Comparison of ENCODE assay signal across 12 cellular contexts in genomic region chr1:156870734-156871133, GRCh38. TPM values are rescaled to one million over a fixed set of nuclear protein-coding genes. Genes with fewer than 3 reads are reported as not detected.
DNase-seq lines count a peak whose midpoint lies in the region; ATAC-seq and TF ChIP-seq lines count a peak whose summit lies in the region.
"Had no signal": no experiment of that assay in that cellular context is flagged by ENCODE, and none has a peak within 500 bp of the region (broad histone marks: within the 10 kb centered on the region; RNA-seq: fewer than 3 reads in every experiment).

No MANE protein-coding gene starts in this region.

- H3K4me3 ChIP-seq in SJSA1, result peak overlapping the region; percentile 21

- peaks cover 37% of the 10 kb centered on the region for H3K4me1 Mint-ChIP-seq in stimulated activated naive CD8-positive, alpha-beta T cell treated with anti-CD3 and anti-CD28 coated beads, Interleukin-15, amount 100 ng/mL, for 72 hours
- peaks cover 11% of the 10 kb centered on the region for H3K4me1 Mint-ChIP-seq in WTC11

- CTCF ChIA-PET in WTC11 (lab: Charles Lee), result interaction anchor here (1.1 to 2.9 kb wide), 2 partner anchors 11 to 32 kb away, joined by 4 to 20 read pairs; partner anchors contain the start of genes INSRR and NTRK1

- no peaks in the 10 kb centered on the region for H3K36me3 Mint-ChIP-seq in WTC11

- peak; percentile 29 for ATAC-seq in stimulated activated naive CD8-positive, alpha-beta T cell treated with anti-CD3 and anti-CD28 coated beads, Interleukin-15, Interleukin-2, amounts not matched to agents 100 U/mL and 50 U/mL, for 24 hours
- no peak for ATAC-seq in stimulated activated naive CD8-positive, alpha-beta T cell treated with anti-CD3 and anti-CD28 coated beads, Interleukin-15, amount 100 ng/mL, for 72 hours
- ATAC-seq in GM18907 (IDR thresholded peaks at IDR 0.05; ENCODE audit: unreplicated experiment) (no peak), WTC11 (no peak)
- ATAC-seq: left ventricle myocardium superior, right cardiac atrium had no signal

- H3K27ac ChIP-seq in SJSA1, result no peak overlapping the region

- no peak for DNase-seq in stimulated activated naive CD8-positive, alpha-beta T cell treated with anti-CD3 and anti-CD28 coated beads, Interleukin-15, Interleukin-2, amounts not matched to agents 100 U/mL and 50 U/mL, for 24 hours
- DNase-seq in stimulated activated naive CD8-positive, alpha-beta T cell treated with anti-CD3 and anti-CD28 coated beads, Interleukin-15, amount 100 ng/mL, for 72 hours, result no peak
- DNase-seq in SJSA1 (ENCODE audit: low read depth in 1 of 2, low spot score in 2 of 2) (peak in 1 of 2 experiments; percentile 57), fibroblast of gingiva (ENCODE audit: low read depth) (peak; percentile 85), HUDEP-2 (lab: John Stamatoyannopoulos, UW; ENCODE audit: unreplicated experiment in 76 of 76) (no peak), activated gamma-delta T cell (lab: John Stamatoyannopoulos, UW) (no peak), WTC11 (ENCODE audit: low spot score) (no peak)
- DNase-seq: Calu3, left ventricle myocardium superior, OCI-M1, right cardiac atrium had no signal

- no peaks in the 10 kb centered on the region for H3K9me3 Mint-ChIP-seq in stimulated activated naive CD8-positive, alpha-beta T cell treated with anti-CD3 and anti-CD28 coated beads, Interleukin-15, amount 100 ng/mL, for 72 hours
- H3K9me3 Mint-ChIP-seq in WTC11, result no peaks in the 10 kb centered on the region

- H3K27ac Mint-ChIP-seq in stimulated activated naive CD8-positive, alpha-beta T cell treated with anti-CD3 and anti-CD28 coated beads, Interleukin-15, amount 100 ng/mL, for 72 hours, result no peak overlapping the region
- no peak overlapping the region for H3K27ac Mint-ChIP-seq in WTC11

- no peak for TF ChIP-seq CTCF in WTC11 (IDR thresholded peaks at IDR 0.05)

- H3K27me3 Mint-ChIP-seq in stimulated activated naive CD8-positive, alpha-beta T cell treated with anti-CD3 and anti-CD28 coated beads, Interleukin-15, amount 100 ng/mL, for 72 hours, result peaks cover 40% of the 10 kb centered on the region
- peaks cover 21% of the 10 kb centered on the region for H3K27me3 Mint-ChIP-seq in WTC11 (ENCODE audit: low read depth)

- peaks cover 9% of the 10 kb centered on the region for H3K4me1 ChIP-seq in SJSA1 (replicated peaks)

- H3K27me3 ChIP-seq in SJSA1 (replicated peaks), result no peaks in the 10 kb centered on the region

- POLR2A ChIA-PET in WTC11 (lab: Charles Lee), result no interaction called here

- H3K36me3 ChIP-seq in SJSA1, result no peaks in the 10 kb centered on the region

- H3K9me3 ChIP-seq in SJSA1 (replicated peaks), result no peaks in the 10 kb centered on the region

- H3K4me3 Mint-ChIP-seq in stimulated activated naive CD8-positive, alpha-beta T cell treated with anti-CD3 and anti-CD28 coated beads, Interleukin-15, amount 100 ng/mL, for 72 hours, result no peak overlapping the region
- no peak overlapping the region for H3K4me3 Mint-ChIP-seq in WTC11

TF ChIP-seq in WTC11, 78 proteins besides CTCF, POLR2A, EP300 and RAD21 (continues in another document):
- TF ChIP-seq ZNF671 (CRISPR knock-in tag; IDR thresholded peaks at IDR 0.05) (no peak), FOXP4 (CRISPR knock-in tag; IDR thresholded peaks at IDR 0.05) (no peak), OVOL2 (CRISPR knock-in tag; IDR thresholded peaks at IDR 0.05; ENCODE audit: borderline replicate concordance) (no peak), FOXJ3 (CRISPR knock-in tag; IDR thresholded peaks at IDR 0.05; ENCODE audit: borderline replicate concordance) (no peak), SMAD4 (CRISPR knock-in tag; IDR thresholded peaks at IDR 0.05) (no peak), ATF6 (CRISPR knock-in tag; IDR thresholded peaks at IDR 0.05) (no peak), ATF1 (CRISPR knock-in tag; IDR thresholded peaks at IDR 0.05) (no peak), SP1 (CRISPR knock-in tag; conservative IDR thresholded peaks at IDR 0.05) (no peak), CREM (CRISPR knock-in tag; IDR thresholded peaks at IDR 0.05) (no peak), TCF7 (CRISPR knock-in tag; IDR thresholded peaks at IDR 0.05; ENCODE audit: low read depth) (no peak)
- TF ChIP-seq, protein P1, sequence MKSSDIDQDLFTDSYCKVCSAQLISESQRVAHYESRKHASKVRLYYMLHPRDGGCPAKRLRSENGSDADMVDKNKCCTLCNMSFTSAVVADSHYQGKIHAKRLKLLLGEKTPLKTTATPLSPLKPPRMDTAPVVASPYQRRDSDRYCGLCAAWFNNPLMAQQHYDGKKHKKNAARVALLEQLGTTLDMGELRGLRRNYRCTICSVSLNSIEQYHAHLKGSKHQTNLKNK (CRISPR knock-in tag; IDR thresholded peaks at IDR 0.05), result no peak
- TF ChIP-seq, protein P2, sequence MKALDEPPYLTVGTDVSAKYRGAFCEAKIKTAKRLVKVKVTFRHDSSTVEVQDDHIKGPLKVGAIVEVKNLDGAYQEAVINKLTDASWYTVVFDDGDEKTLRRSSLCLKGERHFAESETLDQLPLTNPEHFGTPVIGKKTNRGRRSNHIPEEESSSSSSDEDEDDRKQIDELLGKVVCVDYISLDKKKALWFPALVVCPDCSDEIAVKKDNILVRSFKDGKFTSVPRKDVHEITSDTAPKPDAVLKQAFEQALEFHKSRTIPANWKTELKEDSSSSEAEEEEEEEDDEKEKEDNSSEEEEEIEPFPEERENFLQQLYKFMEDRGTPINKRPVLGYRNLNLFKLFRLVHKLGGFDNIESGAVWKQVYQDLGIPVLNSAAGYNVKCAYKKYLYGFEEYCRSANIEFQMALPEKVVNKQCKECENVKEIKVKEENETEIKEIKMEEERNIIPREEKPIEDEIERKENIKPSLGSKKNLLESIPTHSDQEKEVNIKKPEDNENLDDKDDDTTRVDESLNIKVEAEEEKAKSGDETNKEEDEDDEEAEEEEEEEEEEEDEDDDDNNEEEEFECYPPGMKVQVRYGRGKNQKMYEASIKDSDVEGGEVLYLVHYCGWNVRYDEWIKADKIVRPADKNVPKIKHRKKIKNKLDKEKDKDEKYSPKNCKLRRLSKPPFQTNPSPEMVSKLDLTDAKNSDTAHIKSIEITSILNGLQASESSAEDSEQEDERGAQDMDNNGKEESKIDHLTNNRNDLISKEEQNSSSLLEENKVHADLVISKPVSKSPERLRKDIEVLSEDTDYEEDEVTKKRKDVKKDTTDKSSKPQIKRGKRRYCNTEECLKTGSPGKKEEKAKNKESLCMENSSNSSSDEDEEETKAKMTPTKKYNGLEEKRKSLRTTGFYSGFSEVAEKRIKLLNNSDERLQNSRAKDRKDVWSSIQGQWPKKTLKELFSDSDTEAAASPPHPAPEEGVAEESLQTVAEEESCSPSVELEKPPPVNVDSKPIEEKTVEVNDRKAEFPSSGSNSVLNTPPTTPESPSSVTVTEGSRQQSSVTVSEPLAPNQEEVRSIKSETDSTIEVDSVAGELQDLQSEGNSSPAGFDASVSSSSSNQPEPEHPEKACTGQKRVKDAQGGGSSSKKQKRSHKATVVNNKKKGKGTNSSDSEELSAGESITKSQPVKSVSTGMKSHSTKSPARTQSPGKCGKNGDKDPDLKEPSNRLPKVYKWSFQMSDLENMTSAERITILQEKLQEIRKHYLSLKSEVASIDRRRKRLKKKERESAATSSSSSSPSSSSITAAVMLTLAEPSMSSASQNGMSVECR (CRISPR knock-in tag; IDR thresholded peaks at IDR 0.05; ENCODE audit: borderline replicate concordance), result no peak
- TF ChIP-seq, protein P3, sequence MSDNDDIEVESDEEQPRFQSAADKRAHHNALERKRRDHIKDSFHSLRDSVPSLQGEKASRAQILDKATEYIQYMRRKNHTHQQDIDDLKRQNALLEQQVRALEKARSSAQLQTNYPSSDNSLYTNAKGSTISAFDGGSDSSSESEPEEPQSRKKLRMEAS (CRISPR knock-in tag; IDR thresholded peaks at IDR 0.05), result no peak

RNA-seq across cellular contexts. Expression of gene NTRK1, which starts 10.1 kb away (rescaled TPM):
- not detected in 2 replicates for total RNA-seq in SJSA1 (2014; rRNA removed; shearing (Covaris generic))
- 0.23 to 0.42 TPM (median 0.23 TPM) in 3 replicates for total RNA-seq in WTC11 (2021)
- total RNA-seq: Calu3 had no signal

RNA-seq across cellular contexts. Expression of gene INSRR, which starts 11.8 kb away (rescaled TPM):
- not detected in 2 replicates for total RNA-seq in SJSA1 (2014; rRNA removed; shearing (Covaris generic))
- 0.05 to 0.11 TPM in 2 of 3 replicates, not detected in the other for total RNA-seq in WTC11 (2021)
- total RNA-seq: Calu3 had no signal

RNA-seq across cellular contexts. Expression of gene PEAR1, which starts 22.8 kb away (rescaled TPM):
- total RNA-seq in SJSA1 (2014; rRNA removed; shearing (Covaris generic)), result 0.53 and 1.0 TPM in 2 replicates
- total RNA-seq in WTC11 (2021), result 0.89 to 1.6 TPM (median 1.0 TPM) in 3 replicates

RNA-seq across cellular contexts. Expression of gene LRRC71, which starts 49.7 kb away (rescaled TPM):
- total RNA-seq in SJSA1 (2014; rRNA removed; shearing (Covaris generic)), result not detected in 2 replicates
- 0.18 to 0.30 TPM (median 0.22 TPM) in 3 replicates for total RNA-seq in WTC11 (2021)
- total RNA-seq: Calu3 had no signal

RNA-seq across cellular contexts. Expression of gene SH2D2A, which starts 54.1 kb away (rescaled TPM):
- total RNA-seq in SJSA1 (2014; rRNA removed; shearing (Covaris generic)), result not detected in 2 replicates
- total RNA-seq in WTC11 (2021), result 4.9 to 6.9 TPM (median 6.6 TPM) in 3 replicates
